In genomic region chr10:52740913-52741675, GRCh38 we compare ENCODE assay signal across 8 cellular contexts. TPM values are rescaled to one million over a fixed set of nuclear protein-coding genes. Genes with fewer than 3 reads are reported as not detected.
DNase-seq lines count a peak whose midpoint lies in the region; ATAC-seq and TF ChIP-seq lines count a peak whose summit lies in the region.

No MANE protein-coding gene starts in this region.

- H2AFZ ChIP-seq in OCI-LY7 (ENCODE audit: low read length), result no peak overlapping the region

- no peak for DNase-seq in AG04449 (ENCODE audit: low read depth, low spot score)
- peak; percentile 55 for DNase-seq in OCI-LY7 (ENCODE audit: low spot score)
- DNase-seq in body of pancreas, result peak; percentile 29 to 58 (median 42)
- peak; percentile 68 for DNase-seq in left lobe of liver (ENCODE audit: low spot score)
- peak; percentile 55 for DNase-seq in stomach
- no peak for DNase-seq in cerebellum (ENCODE audit: low spot score)

- H4K20me1 ChIP-seq in OCI-LY7 (ENCODE audit: insufficient read depth, low read length), result no peaks in the 10 kb centered on the region

- intact Hi-C loops in OCI-LY7 (cut with micrococcal nuclease; ENCODE audit: unreplicated experiment), result loop anchor here (1.0 kb wide), 1 partner anchor 39 kb away; no protein-coding TSS in a partner anchor
- intact Hi-C loops in body of pancreas (cut with DNase I), result no loop called here
- intact Hi-C loops in stomach (cut with DNase I; ENCODE audit: low total_unique reads), result no loop called here

- ATAC-seq in HG02884 (IDR thresholded peaks at IDR 0.05; ENCODE audit: unreplicated experiment), result peak; percentile 67
- ATAC-seq in body of pancreas, result no peak
- ATAC-seq in left lobe of liver, result peak; percentile 96

- TF ChIP-seq EP300 in stomach (IDR thresholded peaks at IDR 0.05), result no peak

- H3K36me3 ChIP-seq in OCI-LY7 (ENCODE audit: insufficient read depth, low read length), result no peaks in the 10 kb centered on the region
- H3K36me3 ChIP-seq in body of pancreas (replicated peaks in 1 of 2; ENCODE audit: insufficient read depth in 1 of 2, low read depth in 2 of 2), result no peaks in the 10 kb centered on the region
- no peaks in the 10 kb centered on the region for H3K36me3 ChIP-seq in stomach

- no peaks in the 10 kb centered on the region for H3K9me3 ChIP-seq in OCI-LY7 (ENCODE audit: low read length)
- no peaks in the 10 kb centered on the region for H3K9me3 ChIP-seq in body of pancreas
- peaks cover 0 to 2% (median 0%) of the 10 kb centered on the region in 4 donors for H3K9me3 ChIP-seq in stomach

- H3K4me1 ChIP-seq in OCI-LY7 (ENCODE audit: insufficient read depth, low read length, poor library complexity, severe bottlenecking) (no peaks in the 10 kb centered on the region), body of pancreas (no peaks in the 10 kb centered on the region), stomach (no peaks in the 10 kb centered on the region)

- peak; percentile 77 for TF ChIP-seq CTCF in AG04449 (IDR thresholded peaks at IDR 0.05; ENCODE audit: insufficient read depth, low read length, missing control alignments)
- peak; percentile 90 for TF ChIP-seq CTCF in GM12873 (IDR thresholded peaks at IDR 0.05; ENCODE audit: insufficient read depth, low read depth, low read length, missing control alignments)
- peak; percentile 86 for TF ChIP-seq CTCF in OCI-LY7 (conservative IDR thresholded peaks at IDR 0.05; ENCODE audit: low read length)
- TF ChIP-seq CTCF in body of pancreas (IDR thresholded peaks at IDR 0.05), result peak; percentile 51 to 80 (median 70)
- peak in 5 of 7 experiments; percentile 77 to 87 (median 86) for TF ChIP-seq CTCF in stomach (IDR thresholded peaks at IDR 0.05)

- no peaks in the 10 kb centered on the region for H3K79me2 ChIP-seq in OCI-LY7 (ENCODE audit: insufficient read depth, low read depth, low read length)

- 28 to 29% methylated on average over 5 of the region's 5 CpGs for WGBS in body of pancreas, 2 donors
- 37 to 52% (median 40%) methylated on average over 5 of the region's 5 CpGs for WGBS in stomach, 5 donors

- TF ChIP-seq POLR2A in body of pancreas (IDR thresholded peaks at IDR 0.05) (no peak), stomach (IDR thresholded peaks at IDR 0.05) (no peak)

- BruUV-seq in OCI-LY7 (replicated peaks; lab: Mats Ljungman, UMichigan), result no TSS peak

- no peak overlapping the region for H3K27ac ChIP-seq in OCI-LY7 (ENCODE audit: low read depth, low read length, poor library complexity, severe bottlenecking)
- H3K27ac ChIP-seq in body of pancreas, result no peak overlapping the region
- no peak overlapping the region for H3K27ac ChIP-seq in stomach

- H3K9me2 ChIP-seq in OCI-LY7 (ENCODE audit: insufficient read depth, low read length), result no peaks in the 10 kb centered on the region

- no peaks in the 10 kb centered on the region for H3K27me3 ChIP-seq in body of pancreas
- no peaks in the 10 kb centered on the region for H3K27me3 ChIP-seq in stomach

- H3K4me3 ChIP-seq in AG04449 (ENCODE audit: low read depth, low read length) (no peak overlapping the region), OCI-LY7 (ENCODE audit: low read depth, low read length, poor library complexity, severe bottlenecking) (no peak overlapping the region), body of pancreas (no peak overlapping the region), stomach (no peak overlapping the region)

- H3K4me2 ChIP-seq in OCI-LY7 (ENCODE audit: low read length), result no peak overlapping the region

- POLR2A ChIA-PET in AG04449 (lab: Yijun Ruan, JAX), result no interaction called here
- POLR2A ChIA-PET in OCI-LY7 (lab: Charles Lee), result interaction anchor here (0.6 kb wide), 1 partner anchor 192 kb away, joined by 3 read pairs; no protein-coding TSS in a partner anchor

- CTCF ChIA-PET in AG04449 (lab: Yijun Ruan, JAX) (interaction anchor here (0.7 to 16.3 kb wide), 31 partner anchors 8 to 441 kb away, joined by 3 to 482 read pairs (median 5); partner anchors contain the start of gene MBL2), OCI-LY7 (lab: Charles Lee; ENCODE audit: unreplicated experiment) (interaction anchor here (0.6 to 1.2 kb wide), 3 partner anchors 39 to 173 kb away, joined by 3 read pairs; no protein-coding TSS in a partner anchor)

RNA-seq across cellular contexts. Expression of gene MBL2, which starts 31.5 kb away (rescaled TPM):
- not detected in 2 replicates for total RNA-seq in OCI-LY7 (2014; rRNA removed; shearing (Covaris generic))
- total RNA-seq in OCI-LY7 (2022), result not detected in 2 replicates
- not detected for total RNA-seq in body of pancreas
- total RNA-seq in left lobe of liver, result 108 TPM
- 1 to 10 TPM in 1 of 5 donors, not detected in 4; 2.7 TPM for total RNA-seq in stomach
- polyA plus RNA-seq in stomach, result not detected
- not detected for total RNA-seq in cerebellum

Comparison
In these comparisons a context has a peak if more than half of its experiments do, and no peak if none do; other contexts are left out.
1. DNase-seq: peak in OCI-LY7 (single experiment), body of pancreas (4 of 4), left lobe of liver (single experiment) and stomach (single experiment); none in AG04449 (single experiment) and cerebellum (single experiment).
2. RNA of gene MBL2, which starts 31.5 kb away (total RNA-seq): 108 TPM in left lobe of liver (single experiment); not detected in OCI-LY7, not detected in body of pancreas, 2.7 TPM in stomach and not detected in cerebellum (single experiment); every median in the first group is over 10 times any median in the second.
3. Peak in every context shown above with its lines, with median percentiles within 50 percentile points of each other: CTCF ChIP-seq.